In the genomic region with DNA sequence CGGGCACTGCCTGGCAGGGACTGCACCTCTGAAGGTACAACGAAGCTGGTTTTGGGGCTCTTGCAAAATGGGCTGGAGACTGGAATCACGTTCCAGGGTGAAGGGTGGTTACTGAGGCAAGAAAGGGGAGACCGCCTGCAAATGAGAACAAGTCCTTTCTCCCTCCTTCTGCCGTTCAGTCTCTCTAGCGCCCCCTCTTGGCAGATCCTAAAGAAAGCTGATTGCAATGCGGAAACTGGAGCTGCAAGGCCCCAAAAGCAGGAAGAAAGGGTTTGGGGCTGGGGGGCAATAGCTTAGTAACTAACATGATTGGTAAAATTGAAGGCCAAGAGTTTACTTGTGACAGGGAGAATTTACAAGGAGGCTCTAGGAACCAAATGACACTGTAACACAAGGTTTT, we compare ENCODE assay signal across 8 cellular contexts.
A peak's percentile ranks its signal among the peaks of the same experiment; 100 is the strongest.
DNase-seq lines count a peak whose midpoint lies in the region; ATAC-seq, FAIRE-seq and TF ChIP-seq lines count a peak whose summit lies in the region.

No MANE protein-coding gene starts in this region.

- H3K4me1 ChIP-seq in kidney (ENCODE audit: control insufficient read depth in 1 of 2, insufficient read depth in 1 of 2, low read depth in 1 of 2, low read length in 2 of 2), result no peaks in the 10 kb centered on the region

- no peak for FAIRE-seq in kidney (lab: Jason Lieb, UNC)

- ATAC-seq in HG02884 (IDR thresholded peaks at IDR 0.05; ENCODE audit: unreplicated experiment), result peak; percentile 70
- no peak for ATAC-seq in GM21825 (IDR thresholded peaks at IDR 0.05; ENCODE audit: unreplicated experiment)

- no peaks in the 10 kb centered on the region for H3K36me3 ChIP-seq in kidney (ENCODE audit: control insufficient read depth in 1 of 2, insufficient read depth in 2 of 2, low read length in 2 of 2)

- peak; percentile 22 for DNase-seq in GDM1 (lab: John Stamatoyannopoulos, UW)
- no peak for DNase-seq in kidney
- DNase-seq in posterior cingulate gyrus, result no peak
- DNase-seq in NOMO-1 treated with DMSO at 0.1 percent for 48 hours (lab: John Stamatoyannopoulos, UW; ENCODE audit: unreplicated experiment), result no peak
- DNase-seq in ureter (ENCODE audit: low spot score), result no peak

- peak; percentile 52; the same call in 1 of the 2 replicates for TF ChIP-seq CTCF in VCaP (conservative IDR thresholded peaks at IDR 0.05)
- peak; percentile 20 for TF ChIP-seq CTCF in kidney (IDR thresholded peaks at IDR 0.05; ENCODE audit: borderline replicate concordance, extremely low read depth, insufficient read depth)

- H3K27ac ChIP-seq in VCaP (no peak overlapping the region), kidney (ENCODE audit: low read depth in 2 of 2, low read length in 2 of 2) (no peak overlapping the region)

- no peak overlapping the region for H3K4me3 ChIP-seq in kidney (ENCODE audit: low read length in 2 of 2)

- intact Hi-C loops in kidney (cut with DNase I), result no loop called here
- intact Hi-C loops in posterior cingulate gyrus (cut with DNase I), result no loop called here

- H3K9ac ChIP-seq in kidney (ENCODE audit: low read length in 2 of 2), result no peak overlapping the region

- H3K9me3 ChIP-seq in kidney (ENCODE audit: control insufficient read depth in 1 of 2, low read length in 2 of 2), result no peaks in the 10 kb centered on the region
